1 cellular context compared by ENCODE assay signal in the genomic region with DNA sequence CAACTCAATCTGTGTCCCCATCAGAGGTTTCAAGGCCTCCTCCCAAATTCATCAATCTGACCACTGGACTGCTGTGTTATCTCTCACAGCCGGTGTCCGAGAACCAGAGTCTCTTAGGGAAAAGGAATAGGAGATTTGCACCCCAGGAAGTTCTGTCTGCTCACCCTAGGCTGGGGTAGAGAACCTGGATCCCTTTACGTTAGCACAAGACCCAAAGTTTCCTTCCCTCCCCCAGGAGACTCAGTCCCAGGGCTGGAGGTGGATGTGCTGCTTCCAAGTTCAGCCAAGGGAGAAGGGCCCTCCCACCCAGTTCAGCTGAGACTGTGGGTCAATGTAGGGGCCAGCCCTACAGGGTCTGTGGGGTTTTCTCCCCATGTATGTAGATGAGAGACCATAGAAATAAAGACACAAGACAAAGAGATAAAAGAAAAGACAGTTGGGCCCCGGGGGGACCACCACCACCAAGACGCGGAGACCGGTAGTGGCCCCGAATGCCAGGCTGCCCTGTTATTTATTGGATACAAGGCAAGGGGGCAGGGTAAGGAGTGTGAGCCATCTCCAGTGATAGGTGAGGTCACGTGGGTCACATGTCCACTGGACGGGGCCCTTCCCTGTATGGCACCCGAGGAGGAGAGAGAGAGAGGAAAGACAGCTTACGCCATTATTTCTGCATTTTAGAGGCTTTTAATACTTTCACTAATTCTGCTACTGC.
TF ChIP-seq lines count a peak whose summit lies in the region.

No MANE protein-coding gene starts in this region.

TF ChIP-seq in HepG2, 621 proteins besides CTCF, POLR2A, EP300 and RAD21 (continued from another document):
- TF ChIP-seq, protein P1, sequence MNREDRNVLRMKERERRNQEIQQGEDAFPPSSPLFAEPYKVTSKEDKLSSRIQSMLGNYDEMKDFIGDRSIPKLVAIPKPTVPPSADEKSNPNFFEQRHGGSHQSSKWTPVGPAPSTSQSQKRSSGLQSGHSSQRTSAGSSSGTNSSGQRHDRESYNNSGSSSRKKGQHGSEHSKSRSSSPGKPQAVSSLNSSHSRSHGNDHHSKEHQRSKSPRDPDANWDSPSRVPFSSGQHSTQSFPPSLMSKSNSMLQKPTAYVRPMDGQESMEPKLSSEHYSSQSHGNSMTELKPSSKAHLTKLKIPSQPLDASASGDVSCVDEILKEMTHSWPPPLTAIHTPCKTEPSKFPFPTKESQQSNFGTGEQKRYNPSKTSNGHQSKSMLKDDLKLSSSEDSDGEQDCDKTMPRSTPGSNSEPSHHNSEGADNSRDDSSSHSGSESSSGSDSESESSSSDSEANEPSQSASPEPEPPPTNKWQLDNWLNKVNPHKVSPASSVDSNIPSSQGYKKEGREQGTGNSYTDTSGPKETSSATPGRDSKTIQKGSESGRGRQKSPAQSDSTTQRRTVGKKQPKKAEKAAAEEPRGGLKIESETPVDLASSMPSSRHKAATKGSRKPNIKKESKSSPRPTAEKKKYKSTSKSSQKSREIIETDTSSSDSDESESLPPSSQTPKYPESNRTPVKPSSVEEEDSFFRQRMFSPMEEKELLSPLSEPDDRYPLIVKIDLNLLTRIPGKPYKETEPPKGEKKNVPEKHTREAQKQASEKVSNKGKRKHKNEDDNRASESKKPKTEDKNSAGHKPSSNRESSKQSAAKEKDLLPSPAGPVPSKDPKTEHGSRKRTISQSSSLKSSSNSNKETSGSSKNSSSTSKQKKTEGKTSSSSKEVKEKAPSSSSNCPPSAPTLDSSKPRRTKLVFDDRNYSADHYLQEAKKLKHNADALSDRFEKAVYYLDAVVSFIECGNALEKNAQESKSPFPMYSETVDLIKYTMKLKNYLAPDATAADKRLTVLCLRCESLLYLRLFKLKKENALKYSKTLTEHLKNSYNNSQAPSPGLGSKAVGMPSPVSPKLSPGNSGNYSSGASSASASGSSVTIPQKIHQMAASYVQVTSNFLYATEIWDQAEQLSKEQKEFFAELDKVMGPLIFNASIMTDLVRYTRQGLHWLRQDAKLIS (CRISPR knock-in tag; IDR thresholded peaks at IDR 0.05): no peak
- no peak for TF ChIP-seq HNRNPLL (IDR thresholded peaks at IDR 0.05; ENCODE audit: low read depth, low read length, poor library complexity, severe bottlenecking)
- TF ChIP-seq ZNF709 (CRISPR knock-in tag; IDR thresholded peaks at IDR 0.05): no peak
- TF ChIP-seq KDM3A (CRISPR knock-in tag; IDR thresholded peaks at IDR 0.05; ENCODE audit: low read depth): no peak
- TF ChIP-seq ZC3H13 (CRISPR knock-in tag; IDR thresholded peaks at IDR 0.05): no peak
- no peak for TF ChIP-seq ZFX (CRISPR knock-in tag; IDR thresholded peaks at IDR 0.05; ENCODE audit: low read depth)
- TF ChIP-seq MZF1 (CRISPR knock-in tag; IDR thresholded peaks at IDR 0.05; ENCODE audit: borderline replicate concordance): no peak
- TF ChIP-seq, protein P2, sequence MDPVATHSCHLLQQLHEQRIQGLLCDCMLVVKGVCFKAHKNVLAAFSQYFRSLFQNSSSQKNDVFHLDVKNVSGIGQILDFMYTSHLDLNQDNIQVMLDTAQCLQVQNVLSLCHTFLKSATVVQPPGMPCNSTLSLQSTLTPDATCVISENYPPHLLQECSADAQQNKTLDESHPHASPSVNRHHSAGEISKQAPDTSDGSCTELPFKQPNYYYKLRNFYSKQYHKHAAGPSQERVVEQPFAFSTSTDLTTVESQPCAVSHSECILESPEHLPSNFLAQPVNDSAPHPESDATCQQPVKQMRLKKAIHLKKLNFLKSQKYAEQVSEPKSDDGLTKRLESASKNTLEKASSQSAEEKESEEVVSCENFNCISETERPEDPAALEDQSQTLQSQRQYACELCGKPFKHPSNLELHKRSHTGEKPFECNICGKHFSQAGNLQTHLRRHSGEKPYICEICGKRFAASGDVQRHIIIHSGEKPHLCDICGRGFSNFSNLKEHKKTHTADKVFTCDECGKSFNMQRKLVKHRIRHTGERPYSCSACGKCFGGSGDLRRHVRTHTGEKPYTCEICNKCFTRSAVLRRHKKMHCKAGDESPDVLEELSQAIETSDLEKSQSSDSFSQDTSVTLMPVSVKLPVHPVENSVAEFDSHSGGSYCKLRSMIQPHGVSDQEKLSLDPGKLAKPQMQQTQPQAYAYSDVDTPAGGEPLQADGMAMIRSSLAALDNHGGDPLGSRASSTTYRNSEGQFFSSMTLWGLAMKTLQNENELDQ (CRISPR knock-in tag; IDR thresholded peaks at IDR 0.05; ENCODE audit: borderline replicate concordance): no peak
- TF ChIP-seq MED8 (CRISPR knock-in tag; IDR thresholded peaks at IDR 0.05; ENCODE audit: insufficient replicate concordance): no peak
- no peak for TF ChIP-seq BORCS8-MEF2B (CRISPR knock-in tag; IDR thresholded peaks at IDR 0.05)
- no peak for TF ChIP-seq ZNF3 (CRISPR knock-in tag; IDR thresholded peaks at IDR 0.05)
- no peak for TF ChIP-seq ZNF143 (CRISPR knock-in tag; IDR thresholded peaks at IDR 0.05)
- TF ChIP-seq ZNF260 (CRISPR knock-in tag; IDR thresholded peaks at IDR 0.05; ENCODE audit: borderline replicate concordance, low read depth): no peak
- 0 out of 2 replicates have a peak, but pooled peaks have one; percentile 11 for TF ChIP-seq MYC (CRISPR knock-in tag; IDR thresholded peaks at IDR 0.05; ENCODE audit: borderline replicate concordance)
- no peak for TF ChIP-seq NR3C1 (CRISPR knock-in tag; IDR thresholded peaks at IDR 0.05)
- TF ChIP-seq, protein P3, sequence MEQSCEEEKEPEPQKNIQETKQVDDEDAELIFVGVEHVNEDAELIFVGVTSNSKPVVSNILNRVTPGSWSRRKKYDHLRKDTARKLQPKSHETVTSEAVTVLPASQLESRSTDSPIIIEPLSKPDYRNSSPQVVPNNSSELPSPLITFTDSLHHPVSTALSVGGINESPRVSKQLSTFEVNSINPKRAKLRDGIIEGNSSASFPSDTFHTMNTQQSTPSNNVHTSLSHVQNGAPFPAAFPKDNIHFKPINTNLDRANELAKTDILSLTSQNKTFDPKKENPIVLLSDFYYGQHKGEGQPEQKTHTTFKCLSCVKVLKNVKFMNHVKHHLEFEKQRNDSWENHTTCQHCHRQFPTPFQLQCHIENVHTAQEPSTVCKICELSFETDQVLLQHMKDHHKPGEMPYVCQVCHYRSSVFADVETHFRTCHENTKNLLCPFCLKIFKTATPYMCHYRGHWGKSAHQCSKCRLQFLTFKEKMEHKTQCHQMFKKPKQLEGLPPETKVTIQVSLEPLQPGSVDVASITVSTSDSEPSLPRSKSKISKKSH (CRISPR knock-in tag; IDR thresholded peaks at IDR 0.05; ENCODE audit: borderline replicate concordance): no peak
- TF ChIP-seq, protein P4, sequence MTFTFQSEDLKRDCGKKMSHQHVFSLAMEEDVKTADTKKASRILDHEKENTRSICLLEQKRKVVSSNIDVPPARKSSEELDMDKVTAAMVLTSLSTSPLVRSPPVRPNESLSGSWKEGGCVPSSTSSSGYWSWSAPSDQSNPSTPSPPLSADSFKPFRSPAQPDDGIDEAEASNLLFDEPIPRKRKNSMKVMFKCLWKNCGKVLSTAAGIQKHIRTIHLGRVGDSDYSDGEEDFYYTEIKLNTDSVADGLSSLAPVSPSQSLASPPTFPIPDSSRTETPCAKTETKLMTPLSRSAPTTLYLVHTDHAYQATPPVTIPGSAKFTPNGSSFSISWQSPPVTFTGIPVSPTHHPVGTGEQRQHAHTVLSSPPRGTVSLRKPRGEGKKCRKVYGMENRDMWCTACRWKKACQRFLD (CRISPR knock-in tag; IDR thresholded peaks at IDR 0.05; ENCODE audit: borderline replicate concordance): no peak
- TF ChIP-seq, protein P5, sequence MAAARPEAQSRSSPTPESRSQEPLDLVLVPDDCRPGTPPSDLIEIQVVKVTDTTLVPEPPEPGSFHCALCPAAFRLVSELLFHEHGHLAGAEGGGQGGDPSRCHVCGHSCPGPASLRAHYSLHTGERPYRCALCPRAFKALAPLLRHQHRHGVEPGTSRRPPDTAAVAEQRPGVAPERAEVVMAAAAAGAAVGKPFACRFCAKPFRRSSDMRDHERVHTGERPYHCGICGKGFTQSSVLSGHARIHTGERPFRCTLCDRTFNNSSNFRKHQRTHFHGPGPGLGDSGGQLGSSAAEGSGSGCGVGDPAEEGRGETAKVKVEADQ (CRISPR knock-in tag; IDR thresholded peaks at IDR 0.05; ENCODE audit: borderline replicate concordance): no peak
- TF ChIP-seq ZNF205 (CRISPR knock-in tag; IDR thresholded peaks at IDR 0.05): no peak
- TF ChIP-seq ZSCAN31 (CRISPR knock-in tag; IDR thresholded peaks at IDR 0.05; ENCODE audit: low read depth): no peak
